In the genomic region with DNA sequence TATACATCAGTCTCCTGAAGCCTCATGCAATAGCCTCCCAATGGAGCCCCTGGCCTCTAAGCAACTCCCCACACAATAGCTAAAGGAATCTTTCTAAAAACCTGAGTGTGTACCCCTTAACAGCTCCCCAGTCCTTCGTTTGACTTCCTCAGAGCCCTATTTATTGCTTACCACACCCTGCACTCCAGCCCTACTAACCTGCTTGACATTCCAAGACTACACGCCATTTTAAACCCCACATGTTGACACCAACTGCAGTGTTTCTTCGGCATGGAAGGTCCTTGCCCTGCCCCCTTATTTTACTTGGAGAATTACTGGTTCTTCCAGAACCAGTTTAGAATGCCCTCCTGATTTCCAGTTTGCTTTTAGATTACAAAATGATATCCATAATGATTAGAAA, we compare ENCODE assay signal across 25 cellular contexts. TPM values are rescaled to one million over a fixed set of nuclear protein-coding genes. Genes with fewer than 3 reads are reported as not detected.
DNase-seq lines count a peak whose midpoint lies in the region; ATAC-seq, FAIRE-seq and TF ChIP-seq lines count a peak whose summit lies in the region.
"Had no signal": no experiment of that assay in that cellular context is flagged by ENCODE, and none has a peak within 500 bp of the region (broad histone marks: within the 10 kb centered on the region; RNA-seq: fewer than 3 reads in every experiment).

No MANE protein-coding gene starts in this region.

- BruUV-seq in K562 (replicated peaks; lab: Mats Ljungman, UMichigan), result TSS peak; percentile 20

- H3K27ac ChIP-seq in GM23338 (ENCODE audit: low read depth), result no peak overlapping the region
- peak overlapping the region; percentile 32; the same call in 2 of the 3 replicates for H3K27ac ChIP-seq in K562 (ENCODE audit: extremely low read depth, low read depth, low read length)
- H3K27ac ChIP-seq: BLaER1, HL-60, KMS-11 had no signal

- DNase-seq in GM23338 (ENCODE audit: low spot score), result peak; percentile 20
- DNase-seq in T-helper 17 cell, result no peak
- peak in 1 of 4 experiments; percentile 19 for DNase-seq in K562 (ENCODE audit: extremely low read depth in 1 of 4, low spot score in 3 of 4)
- DNase-seq in progenitor cell of endocrine pancreas (ENCODE audit: low spot score, unreplicated experiment), result no peak
- no peak for DNase-seq in NCI-H1436 (lab: John Stamatoyannopoulos, UW)
- no peak for DNase-seq in HuH-7.5 (ENCODE audit: low spot score)
- DNase-seq in activated CD4-positive, alpha-beta T cell treated with anti-CD3 and anti-CD28 coated beads, Interleukin-2, amount 50 U/mL, for 4 hours, result no peak
- DNase-seq: 8988T; Calu3; CD8-positive, alpha-beta T cell; DMS 273 treated with DMSO at 0.1 percent for 48 hours; DMS53; DND-41; EL; IMR-90 had no signal

- H3K36me3 ChIP-seq in GM23338 (ENCODE audit: insufficient read depth), result no peaks in the 10 kb centered on the region
- H3K36me3 ChIP-seq in K562 (ENCODE audit: control insufficient read depth, insufficient read depth, low read length), result no peaks in the 10 kb centered on the region
- H3K36me3 ChIP-seq: HAP-1 had no signal

- no peak overlapping the region for H3K9ac ChIP-seq in K562 (ENCODE audit: insufficient read depth in 1 of 2, low read depth in 2 of 2, low read length in 2 of 2)
- H3K9ac ChIP-seq: BLaER1, KMS-11 had no signal

- H3K27ac Mint-ChIP-seq in GM23338 (no peak overlapping the region), T-helper 17 cell (peak overlapping the region; percentile 67), progenitor cell of endocrine pancreas (peak overlapping the region; percentile 60)
- H3K27ac Mint-ChIP-seq: CD14-positive monocyte; CD8-positive, alpha-beta T cell had no signal

- intact Hi-C loops in K562 (cut with micrococcal nuclease), result no loop called here

- H3K9me3 Mint-ChIP-seq in GM23338, result no peaks in the 10 kb centered on the region
- H3K9me3 Mint-ChIP-seq in progenitor cell of endocrine pancreas (ENCODE audit: low read depth), result peaks cover 3% of the 10 kb centered on the region
- H3K9me3 Mint-ChIP-seq: CD14-positive monocyte; CD8-positive, alpha-beta T cell had no signal

- peaks cover 6% of the 10 kb centered on the region; the same call in 1 of the 2 replicates for H3F3A ChIP-seq in GM23338 (replicated peaks; ENCODE audit: low read depth)

- ATAC-seq in GM23338, result no peak; the same call in 2 of the 3 replicates
- no peak for ATAC-seq in T-helper 17 cell
- ATAC-seq in K562, result peak; percentile 34
- no peak for ATAC-seq in HG02623 (IDR thresholded peaks at IDR 0.05; ENCODE audit: unreplicated experiment)
- ATAC-seq: CD8-positive, alpha-beta T cell had no signal

- H2AFZ ChIP-seq in GM23338, result no peak overlapping the region
- no peak overlapping the region; the same call in 1 of the 2 replicates for H2AFZ ChIP-seq in K562 (ENCODE audit: low read depth, low read length)

- CTCF ChIA-PET in K562 (lab: Yijun Ruan, JAX; ENCODE audit: low intra/inter-chr PET ratio), result no interaction called here

- no peaks in the 10 kb centered on the region for H3K9me3 ChIP-seq in T-helper 17 cell (ENCODE audit: control insufficient read depth, low read length, poor library complexity, severe bottlenecking)
- H3K9me3 ChIP-seq in K562 (replicated peaks; ENCODE audit: control insufficient read depth, insufficient read depth, low read depth, low read length), result no peaks in the 10 kb centered on the region
- H3K9me3 ChIP-seq: HAP-1 had no signal

- FAIRE-seq in K562 (lab: Jason Lieb, UNC), result no peak
- FAIRE-seq: G401.6, GM12892, GM18507, H1 had no signal

- peaks cover 5% of the 10 kb centered on the region for H3K27me3 Mint-ChIP-seq in GM23338 (ENCODE audit: insufficient read depth, low read depth, poor library complexity)
- no peaks in the 10 kb centered on the region for H3K27me3 Mint-ChIP-seq in T-helper 17 cell
- no peaks in the 10 kb centered on the region for H3K27me3 Mint-ChIP-seq in progenitor cell of endocrine pancreas

- H3K4me1 ChIP-seq in GM23338 (ENCODE audit: insufficient read depth) (peaks cover 12% of the 10 kb centered on the region), K562 (replicated peaks in 1 of 2; ENCODE audit: control insufficient read depth in 2 of 2, insufficient read depth in 2 of 2, low read length in 2 of 2) (peaks cover 21 to 22% of the 10 kb centered on the region in 2 experiments)
- H3K4me1 ChIP-seq: BLaER1, HAP-1 had no signal

- TF ChIP-seq RAD21 in K562 (CRISPR knock-in tag; conservative IDR thresholded peaks at IDR 0.05 in 1 of 2, IDR thresholded peaks at IDR 0.05 in 1 of 2), result no peak

- in situ Hi-C loops in K562 (cut with MboI), result no loop called here

- H4K20me1 ChIP-seq in GM23338 (replicated peaks; ENCODE audit: insufficient read depth) (peaks cover 61% of the 10 kb centered on the region), K562 (replicated peaks; ENCODE audit: control insufficient read depth, insufficient read depth, low read length) (no peaks in the 10 kb centered on the region)

- H3K4me1 Mint-ChIP-seq in GM23338 (peaks cover 23% of the 10 kb centered on the region), T-helper 17 cell (peaks cover 29% of the 10 kb centered on the region), progenitor cell of endocrine pancreas (ENCODE audit: low read depth) (peaks cover 10% of the 10 kb centered on the region)

- H3K9me1 ChIP-seq in K562 (ENCODE audit: control insufficient read depth, insufficient read depth, low read length), result peaks cover 3% of the 10 kb centered on the region

- no peaks in the 10 kb centered on the region for H3K9me2 ChIP-seq in GM23338 (ENCODE audit: insufficient read depth)

- H3K4me3 Mint-ChIP-seq in GM23338, result no peak overlapping the region
- H3K4me3 Mint-ChIP-seq in T-helper 17 cell, result no peak overlapping the region
- H3K4me3 Mint-ChIP-seq in progenitor cell of endocrine pancreas (ENCODE audit: low read depth), result no peak overlapping the region
- H3K4me3 Mint-ChIP-seq: CD14-positive monocyte; CD8-positive, alpha-beta T cell had no signal

- H3K27me3 ChIP-seq in GM23338 (ENCODE audit: insufficient read depth), result no peaks in the 10 kb centered on the region
- H3K27me3 ChIP-seq in K562 (ENCODE audit: control insufficient read depth in 2 of 2, insufficient read depth in 2 of 2, low read length in 2 of 2), result no peaks in the 10 kb centered on the region
- H3K27me3 ChIP-seq: BLaER1 had no signal

- H3K4me2 ChIP-seq in GM23338, result no peak overlapping the region
- H3K4me2 ChIP-seq in K562 (ENCODE audit: insufficient read depth, low read length), result no peak overlapping the region
- H3K4me2 ChIP-seq: BLaER1, KMS-11 had no signal

- H3K4me3 ChIP-seq in GM23338 (no peak overlapping the region), K562 (no peak overlapping the region)
- H3K4me3 ChIP-seq: BLaER1, HAP-1 had no signal

- TF ChIP-seq POLR2A in K562 (conservative IDR thresholded peaks at IDR 0.05), result no peak

- POLR2A ChIA-PET in K562 (lab: Yijun Ruan, JAX), result interaction anchor here (1.1 to 2.7 kb wide), 5 partner anchors 10 to 1789 kb away, joined by 3 to 32 read pairs (median 7); a partner anchor contains a TSS

- no peak for TF ChIP-seq EP300 in K562 (IDR thresholded peaks at IDR 0.05; ENCODE audit: low read length)

- H3K36me3 Mint-ChIP-seq in GM23338 (ENCODE audit: low read depth) (no peaks in the 10 kb centered on the region), T-helper 17 cell (ENCODE audit: low read depth) (peaks cover 3% of the 10 kb centered on the region), progenitor cell of endocrine pancreas (ENCODE audit: insufficient read depth) (peaks cover 9% of the 10 kb centered on the region)

- 38% methylated on average over 3 of the region's 3 CpGs for WGBS in K562 (ENCODE audit: insufficient coverage, low coverage, missing lambda C conversion rate)

- TF ChIP-seq CTCF in GM23338 (conservative IDR thresholded peaks at IDR 0.05; ENCODE audit: low read depth in 2 of 2) (no peak), K562 (IDR thresholded peaks at IDR 0.05 in 2 of 3, conservative IDR thresholded peaks at IDR 0.05 in 1 of 3; ENCODE audit: insufficient read depth in 2 of 3, low read depth in 1 of 3, low read length in 3 of 3) (no peak), progenitor cell of endocrine pancreas (IDR thresholded peaks at IDR 0.05; ENCODE audit: unreplicated experiment) (no peak)

- H3K79me2 ChIP-seq in GM23338 (replicated peaks; ENCODE audit: insufficient read depth), result peaks cover 99% of the 10 kb centered on the region
- peaks cover 83% of the 10 kb centered on the region for H3K79me2 ChIP-seq in K562 (ENCODE audit: control insufficient read depth, insufficient read depth, low read length)

TF ChIP-seq in GM23338, 12 proteins besides CTCF, POLR2A, EP300 and RAD21 (continues in another document):
- no peak for TF ChIP-seq EZH2phosphoT487 (IDR thresholded peaks at IDR 0.05; ENCODE audit: unreplicated experiment)
- TF ChIP-seq ZNF114 (CRISPR knock-in tag; IDR thresholded peaks at IDR 0.05), result no peak
- no peak for TF ChIP-seq POLR2AphosphoS5 (IDR thresholded peaks at IDR 0.05; ENCODE audit: low read depth)
- no peak for TF ChIP-seq CREB1 (CRISPR knock-in tag; IDR thresholded peaks at IDR 0.05; ENCODE audit: low read depth)

RNA-seq across cellular contexts. Expression of a gene that starts 10.8 kb away (rescaled TPM):
- 66.3 and 85.4 TPM in 2 replicates for total RNA-seq in GM23338 (2014; rRNA removed; shearing (Covaris generic))
- polyA plus RNA-seq in GM23338 (2016; fragmentation: Nextera tagmentation; extraction: Ambion mirVana) (73.0 and 91.5 TPM in 2 replicates), K562 (2011; rRNA removed) (15.7 and 21.5 TPM in 2 replicates), K562 (2014; fragmentation: Illumina TruSeq; extraction: Trizol) (33.6 and 36.3 TPM in 2 replicates), K562 (2014; fragmentation: Nextera tagmentation; extraction: Ambion mirVana) (10 to 100 TPM; 27.3 to 33.3 TPM), K562 (2014; rRNA removed) (18.6 and 26.4 TPM in 2 replicates)
- total RNA-seq in T-helper 17 cell (10 to 100 TPM; 46.2 to 50.0 TPM), K562 (2014; rRNA removed) (25.3 and 28.2 TPM in 2 replicates), K562 (2014; rRNA removed; fragmentation: Illumina TruSeq; extraction: Trizol) (38.8 and 43.1 TPM in 2 replicates), K562 (2015; rRNA removed; fragmentation: Illumina TruSeq; extraction: Trizol) (39.4 and 41.1 TPM in 2 replicates), K562 (2021) (38.8 and 44.7 TPM in 2 replicates), progenitor cell of endocrine pancreas (78.8 and 79.3 TPM in 2 replicates)
- total RNA-seq in K562 (2011; cell fraction: chromatin; rRNA removed; ENCODE audit: low replicate concordance), result 35.3 and 133 TPM in 2 replicates
- 16.7 and 26.2 TPM in 2 replicates for total RNA-seq in K562 (2011; cell fraction: nucleolus; rRNA removed)
- total RNA-seq in K562 (2011; cell fraction: nucleoplasm; rRNA removed), result 38.6 and 52.0 TPM in 2 replicates
- 7.1 and 10.4 TPM in 2 replicates for polyA plus RNA-seq in K562 (2011; cell fraction: cytosol; rRNA removed)
- 17.2 and 19.5 TPM in 2 replicates for polyA plus RNA-seq in K562 (2011; cell fraction: nucleus; rRNA removed)
- polyA plus RNA-seq in K562 (2012), result 29.8 and 31.3 TPM in 2 replicates
- 32.2 and 34.9 TPM in 2 replicates for polyA minus RNA-seq in K562 (2011; rRNA and poly(A)+ RNA removed)
- 12.4 and 18.3 TPM in 2 replicates for polyA minus RNA-seq in K562 (2011; cell fraction: cytosol; rRNA and poly(A)+ RNA removed)
- polyA minus RNA-seq in K562 (2011; cell fraction: nucleus; rRNA and poly(A)+ RNA removed), result 21.5 and 27.9 TPM in 2 replicates
